In genomic region chr3:141643391-141643790, GRCh38 we compare ENCODE assay signal across 13 cellular contexts.
"Had no signal": no experiment of that assay in that cellular context is flagged by ENCODE, and none has a peak within 500 bp of the region (broad histone marks: within the 10 kb centered on the region; RNA-seq: fewer than 3 reads in every experiment).

No MANE protein-coding gene starts in this region.

- DNase-seq: activated B cell treated with CpG ODN at 0.5 μM for 24 hours; activated effector memory CD4-positive, alpha-beta T cell treated with Interleukin-2 at 50 U/mL for 16 hours; amniotic stem cell; dorsolateral prefrontal cortex; foreskin melanocyte; stimulated activated CD4-positive, alpha-beta T cell treated with anti-CD3 and anti-CD28 coated beads, Interleukin-4, amount 100 ng/mL, for 1 hour; stimulated activated CD8-positive, alpha-beta memory T cell treated with anti-CD3 and anti-CD28 coated beads, Interleukin-4, amount 100 ng/mL, for 48 hours; stimulated activated naive CD8-positive, alpha-beta T cell treated with anti-CD3 and anti-CD28 coated beads, Interleukin-15, Interleukin-2, amounts not matched to agents 100 U/mL and 50 U/mL, for 24 hours; upper lobe of right lung had no signal

- H3K4me3 ChIP-seq: breast epithelium, dorsolateral prefrontal cortex, upper lobe of right lung had no signal

- H3K36me3 ChIP-seq: breast epithelium, upper lobe of right lung had no signal

- H3K9me3 Mint-ChIP-seq: activated B cell treated with CpG ODN at 0.5 μM for 24 hours; activated naive CD4-positive, alpha-beta T cell treated with anti-CD3 and anti-CD28 coated beads, Interleukin-2, amount 50 U/mL, for 24 hours; T-helper 1 cell treated with Interleukin-12 subunit alpha and Interleukin-12 subunit beta and Interleukin-4 antibody, amounts not matched to agents 30 μg/mL and 1 μg/mL, for 36 hours had no signal

- H3K4me1 ChIP-seq: breast epithelium, upper lobe of right lung had no signal

- H3K4me3 Mint-ChIP-seq: activated B cell treated with CpG ODN at 0.5 μM for 24 hours; activated naive CD4-positive, alpha-beta T cell treated with anti-CD3 and anti-CD28 coated beads, Interleukin-2, amount 50 U/mL, for 24 hours; neural crest cell; T-helper 1 cell treated with Interleukin-12 subunit alpha and Interleukin-12 subunit beta and Interleukin-4 antibody, amounts not matched to agents 30 μg/mL and 1 μg/mL, for 36 hours had no signal

- H3K9me3 ChIP-seq: breast epithelium, upper lobe of right lung had no signal

- H3K27me3 Mint-ChIP-seq: activated naive CD4-positive, alpha-beta T cell treated with anti-CD3 and anti-CD28 coated beads, Interleukin-2, amount 50 U/mL, for 24 hours had no signal

- H3K27ac ChIP-seq: dorsolateral prefrontal cortex, upper lobe of right lung had no signal

- H3K27me3 ChIP-seq: breast epithelium, dorsolateral prefrontal cortex, upper lobe of right lung had no signal

- ATAC-seq: stimulated activated naive CD8-positive, alpha-beta T cell treated with anti-CD3 and anti-CD28 coated beads, Interleukin-15, Interleukin-2, amounts not matched to agents 100 U/mL and 50 U/mL, for 24 hours; upper lobe of right lung had no signal

- H3K4me1 Mint-ChIP-seq: activated B cell treated with CpG ODN at 0.5 μM for 24 hours; activated naive CD4-positive, alpha-beta T cell treated with anti-CD3 and anti-CD28 coated beads, Interleukin-2, amount 50 U/mL, for 24 hours had no signal

- H3K36me3 Mint-ChIP-seq: activated naive CD4-positive, alpha-beta T cell treated with anti-CD3 and anti-CD28 coated beads, Interleukin-2, amount 50 U/mL, for 24 hours had no signal

- H3K27ac Mint-ChIP-seq: activated B cell treated with CpG ODN at 0.5 μM for 24 hours; activated naive CD4-positive, alpha-beta T cell treated with anti-CD3 and anti-CD28 coated beads, Interleukin-2, amount 50 U/mL, for 24 hours; T-helper 1 cell treated with Interleukin-12 subunit alpha and Interleukin-12 subunit beta and Interleukin-4 antibody, amounts not matched to agents 30 μg/mL and 1 μg/mL, for 36 hours had no signal
